Comparison of ENCODE assay signal across 16 cellular contexts in genomic region chr15:91316123-91316522, GRCh38.
"Had no signal": no experiment of that assay in that cellular context is flagged by ENCODE, and none has a peak within 500 bp of the region (broad histone marks: within the 10 kb centered on the region; RNA-seq: fewer than 3 reads in every experiment).

No MANE protein-coding gene starts in this region.

- H3K9me3 Mint-ChIP-seq: mesothelial cell of epicardium, WTC11 had no signal

- H3K4me1 Mint-ChIP-seq: WTC11 had no signal

- H3K36me3 Mint-ChIP-seq: mesothelial cell of epicardium, WTC11 had no signal

- H3K4me3 Mint-ChIP-seq: mesothelial cell of epicardium, WTC11 had no signal

- ATAC-seq: lower lobe of right lung, pancreas, sciatic nerve, upper lobe of right lung, WTC11 had no signal

- H3K4me3 ChIP-seq: lower lobe of right lung, pancreas, stomach, testis, upper lobe of right lung had no signal

- FAIRE-seq: astrocyte, bronchial epithelial cell, pancreas, TTC549 had no signal

- DNase-seq: activated CD4-positive, alpha-beta T cell treated with anti-CD3 and anti-CD28 coated beads for 48 hours; activated gamma-delta T cell treated with Interleukin-2 at 50 U/mL for 16 hours; activated T-cell treated with anti-CD3 and anti-CD28 coated beads, Interleukin-2, amount 50 U/mL, for 1 hour; dermis blood vessel endothelial cell; foreskin melanocyte; lower lobe of right lung; pancreas; stomach; testis; upper lobe of right lung had no signal

- H3K27ac Mint-ChIP-seq: mesothelial cell of epicardium, WTC11 had no signal
